Comparison of ENCODE assay signal across 8 cellular contexts in genomic region chr6:43228951-43229802, GRCh38. TPM values are rescaled to one million over a fixed set of nuclear protein-coding genes. Genes with fewer than 3 reads are reported as not detected.
DNase-seq lines count a peak whose midpoint lies in the region; ATAC-seq, FAIRE-seq and TF ChIP-seq lines count a peak whose summit lies in the region.

Gene DNPH1, minus strand, starts transcription at chr6:43229481. Its CDS starts 25 bp downstream, at chr6:43229456.

- H3K79me1 ChIP-seq in neuronal stem cell (ENCODE audit: low read depth, low read length) = peaks cover 6% of the 10 kb centered on the region

- WGBS in gastroesophageal sphincter (ENCODE audit: low coverage in 1 of 2), 2 donors = 0 to 20% methylated on average over 1 to 3 of the region's 82 CpGs
- no CpG with 5 or more reads among the region's 82 CpGs for WGBS in neuronal stem cell (ENCODE audit: extremely low coverage in 2 of 2, insufficient read length in 2 of 2, insufficient replicate concordance in 1 of 2), 2 donors

- peak; percentile 4 for FAIRE-seq in HTR-8/SVneo (lab: Jason Lieb, UNC)

- H3K9ac ChIP-seq in neuronal stem cell (ENCODE audit: low read depth, low read length, poor library complexity) = peak within 1 kb of the TSS; percentile 93

- TF ChIP-seq POLR2A in gastroesophageal sphincter (IDR thresholded peaks at IDR 0.05) = peak in 1 of 2 donors; percentile 27

- H4K91ac ChIP-seq in neuronal stem cell (ENCODE audit: low read depth, low read length, poor library complexity) = no peak within 1 kb of the TSS

- CTCF ChIA-PET in Calu3 (lab: Charles Lee) = interaction anchor here (0.5 to 2.0 kb wide), 11 partner anchors 9 to 267 kb away, joined by 3 to 14 read pairs (median 5); partner anchors contain the start of gene CRIP3

- H3K27ac ChIP-seq in gastroesophageal sphincter (peak within 1 kb of the TSS in 3 of 4 donors; percentile 76 to 79 (median 79)), neuronal stem cell (replicated peaks; ENCODE audit: low read length) (no peak within 1 kb of the TSS)

- ATAC-seq in GM19452 (IDR thresholded peaks at IDR 0.05; ENCODE audit: unreplicated experiment) (peak; percentile 78), gastroesophageal sphincter (peak; percentile 94)

- peak within 1 kb of the TSS; percentile 91 for H3K18ac ChIP-seq in neuronal stem cell (ENCODE audit: low read length)

- intact Hi-C loops in Calu3 (cut with micrococcal nuclease; ENCODE audit: unreplicated experiment) = no loop called here

- peak within 1 kb of the TSS; percentile 75 for H3K4me3 Mint-ChIP-seq in Calu3 (ENCODE audit: low read depth, unreplicated experiment)

- no TSS peak for BruUV-seq in Calu3 (replicated peaks; lab: Mats Ljungman, UMichigan)

- peak within 1 kb of the TSS; percentile 89 for H2BK120ac ChIP-seq in neuronal stem cell (ENCODE audit: low read depth, low read length)

- H3K36me3 ChIP-seq in gastroesophageal sphincter = peaks cover 0 to 17% of the 10 kb centered on the region in 2 donors
- H3K36me3 ChIP-seq in neuronal stem cell (replicated peaks in 1 of 2; ENCODE audit: control insufficient read depth in 2 of 2, insufficient read depth in 2 of 2, low read length in 2 of 2) = peaks cover 4 to 19% of the 10 kb centered on the region in 2 donors

- peak within 1 kb of the TSS; percentile 88 for H3K27ac Mint-ChIP-seq in Calu3 (ENCODE audit: unreplicated experiment)

- H2BK12ac ChIP-seq in neuronal stem cell (ENCODE audit: low read length) = peak within 1 kb of the TSS; percentile 66

- H3K4me3 ChIP-seq in gastroesophageal sphincter (peak within 1 kb of the TSS; percentile 58 to 77), neuronal stem cell (ENCODE audit: low read length in 2 of 2) (peak within 1 kb of the TSS; percentile 71 to 91)

- H3K14ac ChIP-seq in neuronal stem cell (ENCODE audit: low read length) = peak within 1 kb of the TSS; percentile 25

- DNase-seq in Calu3 (peak; percentile 96), HTR-8/SVneo (ENCODE audit: insufficient read length, low spot score) (peak; percentile 82), SHP77 treated with DMSO at 0.1 percent for 48 hours (lab: John Stamatoyannopoulos, UW) (peak; percentile 48), neuronal stem cell (ENCODE audit: low spot score) (peak; percentile 68)
- DNase-seq in activated naive CD4-positive, alpha-beta T cell (lab: John Stamatoyannopoulos, UW) = peak; percentile 57 to 78 (median 60)

- peak within 1 kb of the TSS; percentile 82 for H3K4me2 ChIP-seq in neuronal stem cell (ENCODE audit: insufficient read depth, low read length, poor library complexity, severe bottlenecking)

- H3K9me3 Mint-ChIP-seq in Calu3 (ENCODE audit: low read depth, unreplicated experiment) = no peaks in the 10 kb centered on the region

- no peak for TF ChIP-seq EP300 in gastroesophageal sphincter (IDR thresholded peaks at IDR 0.05)

- H2BK15ac ChIP-seq in neuronal stem cell (ENCODE audit: low read length) = peak within 1 kb of the TSS; percentile 45

- H4K8ac ChIP-seq in neuronal stem cell (ENCODE audit: low read depth, low read length) = peak within 1 kb of the TSS; percentile 57

- H3K27me3 ChIP-seq in gastroesophageal sphincter = no peaks in the 10 kb centered on the region
- H3K27me3 ChIP-seq in neuronal stem cell (ENCODE audit: control insufficient read depth in 3 of 3, insufficient read depth in 3 of 3, low read depth in 1 of 3, low read length in 3 of 3) = peaks cover 0 to 8% (median 8%) of the 10 kb centered on the region in 3 experiments

- no peaks in the 10 kb centered on the region for H3K9me3 ChIP-seq in gastroesophageal sphincter
- no peaks in the 10 kb centered on the region for H3K9me3 ChIP-seq in neuronal stem cell (replicated peaks in 1 of 2; ENCODE audit: control insufficient read depth in 2 of 2, insufficient read depth in 1 of 2, low read depth in 1 of 2, low read length in 2 of 2)

- H3K4me1 Mint-ChIP-seq in Calu3 (ENCODE audit: low read depth, unreplicated experiment) = peaks cover 22% of the 10 kb centered on the region

- H2BK5ac ChIP-seq in neuronal stem cell (ENCODE audit: low read length) = no peak within 1 kb of the TSS

- H2AK5ac ChIP-seq in neuronal stem cell (ENCODE audit: low read depth, low read length) = no peak within 1 kb of the TSS

- H3K27me3 Mint-ChIP-seq in Calu3 (ENCODE audit: unreplicated experiment) = peaks cover 26% of the 10 kb centered on the region

- peak within 1 kb of the TSS; percentile 88 for H2AFZ ChIP-seq in neuronal stem cell (ENCODE audit: low read length)

- TF ChIP-seq CTCF in Calu3 (IDR thresholded peaks at IDR 0.05; ENCODE audit: unreplicated experiment) (peak; percentile 99), gastroesophageal sphincter (IDR thresholded peaks at IDR 0.05) (peak in 3 of 4 experiments; percentile 95 to 98 (median 96)), subcutaneous adipose tissue (IDR thresholded peaks at IDR 0.05; ENCODE audit: low read depth) (no peak)

- peak within 1 kb of the TSS; percentile 52 for H3K23ac ChIP-seq in neuronal stem cell (ENCODE audit: low read depth, low read length, poor library complexity)

- H3K4ac ChIP-seq in neuronal stem cell (ENCODE audit: low read length) = no peak within 1 kb of the TSS

- H3K4me1 ChIP-seq in gastroesophageal sphincter (peaks cover 0 to 23% (median 6%) of the 10 kb centered on the region in 3 donors), neuronal stem cell (ENCODE audit: control insufficient read depth in 2 of 2, insufficient read depth in 1 of 2, low read depth in 1 of 2, low read length in 2 of 2) (peaks cover 3% of the 10 kb centered on the region in 2 donors)

- H3K36me3 Mint-ChIP-seq in Calu3 (ENCODE audit: insufficient read depth, unreplicated experiment) = peaks cover 35% of the 10 kb centered on the region

RNA-seq across cellular contexts. Expression of gene DNPH1, which starts in this region (rescaled TPM):
- total RNA-seq in Calu3 (2022) = 82.6 and 86.8 TPM in 2 replicates
- 10 to 100 TPM; 66.5 to 95.0 (median 86.6) TPM for total RNA-seq in gastroesophageal sphincter
- polyA plus RNA-seq in neuronal stem cell (2013, experiment 1 of 2) = 110 TPM
- 110 TPM for polyA plus RNA-seq in neuronal stem cell (2013, experiment 2 of 2)
- 10 to 100 TPM; 29.8 to 72.9 (median 50.8) TPM for total RNA-seq in subcutaneous adipose tissue
